14 cellular contexts compared by ENCODE assay signal in the genomic region with DNA sequence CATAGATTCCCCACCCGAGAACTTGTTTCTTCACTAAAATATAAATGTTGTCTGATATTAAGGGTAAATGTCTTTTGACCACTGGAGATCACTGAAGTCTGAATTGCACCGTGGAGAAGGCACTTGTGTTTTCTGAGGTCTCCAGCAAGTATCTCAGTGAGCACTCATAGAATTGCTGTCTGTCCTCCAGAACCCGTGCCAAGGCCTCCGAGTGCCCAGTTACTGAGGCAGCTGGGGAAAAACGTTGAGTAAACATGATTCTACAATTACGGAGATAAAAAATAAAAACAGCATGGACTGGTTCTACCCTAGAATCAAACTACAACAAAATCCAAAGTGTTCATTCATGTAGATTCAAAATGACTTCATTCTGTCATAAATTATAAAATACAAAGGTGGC.
DNase-seq lines count a peak whose midpoint lies in the region; ATAC-seq and TF ChIP-seq lines count a peak whose summit lies in the region.
"Had no signal": no experiment of that assay in that cellular context is flagged by ENCODE, and none has a peak within 500 bp of the region (broad histone marks: within the 10 kb centered on the region; RNA-seq: fewer than 3 reads in every experiment).

No MANE protein-coding gene starts in this region.

- no peak for DNase-seq in HCT116 (ENCODE audit: low read depth, low spot score)
- DNase-seq in activated T-helper 1 cell treated with anti-CD3 and anti-CD28 coated beads, Interleukin-12 subunit alpha, Interleukin-12 subunit beta, Interleukin-2, Interleukin-4 antibody, amounts not matched to agents 30 ng/mL and 10 ng/mL and 1 ng/mL, durations not matched to agents 14 hours and 24 hours and 36 hours (ENCODE audit: low spot score), result no peak
- DNase-seq in left ventricle myocardium inferior, result no peak
- DNase-seq in stimulated activated effector memory CD8-positive, alpha-beta T cell treated with anti-CD3 and anti-CD28 coated beads, Interleukin-12 subunit alpha, Interleukin-12 subunit beta, amount 100 ng/mL, for 72 hours (ENCODE audit: low spot score in 2 of 2), result no peak
- no peak for DNase-seq in activated CD4-positive, CD25-positive, alpha-beta regulatory T cell (lab: John Stamatoyannopoulos, UW)
- DNase-seq in UCSD-AML1 (lab: John Stamatoyannopoulos, UW; ENCODE audit: unreplicated experiment), result no peak
- DNase-seq in T-helper 9 cell, result no peak
- DNase-seq: activated CD8-positive, alpha-beta memory T cell treated with anti-CD3 and anti-CD28 coated beads, Interleukin-2, amount 50 U/mL, for 48 hours; effector memory CD8-positive, alpha-beta T cell; glutamatergic neuron; NCI-H1105 treated with DMSO at 0.1 percent for 48 hours; NCI-H510A treated with DMSO at 0.1 percent for 48 hours; stimulated activated CD4-positive, alpha-beta T cell treated with anti-CD3 and anti-CD28 coated beads, Interleukin-1b, Interleukin-23, amount 100 ng/mL, for 48 hours had no signal

- TF ChIP-seq RAD21 in HCT116 (IDR thresholded peaks at IDR 0.05; ENCODE audit: low read depth), result no peak

- CTCF ChIA-PET in HCT116 (lab: Charles Lee), result no interaction called here

- TF ChIP-seq POLR2A in HCT116 (IDR thresholded peaks at IDR 0.05; ENCODE audit: borderline replicate concordance, extremely low read depth, insufficient read depth, insufficient read length), result no peak

- no peaks in the 10 kb centered on the region for H4K20me1 ChIP-seq in HCT116 (ENCODE audit: insufficient read depth)

- no peaks in the 10 kb centered on the region for H3K9me2 ChIP-seq in HCT116 (ENCODE audit: insufficient read depth)

- H3K27me3 ChIP-seq in HCT116 (ENCODE audit: insufficient read depth, low read length) (no peaks in the 10 kb centered on the region), left ventricle myocardium inferior (ENCODE audit: low read depth) (no peaks in the 10 kb centered on the region)

- no peaks in the 10 kb centered on the region for H3K9me3 Mint-ChIP-seq in activated T-helper 1 cell treated with anti-CD3 and anti-CD28 coated beads, Interleukin-12 subunit alpha, Interleukin-12 subunit beta, Interleukin-2, Interleukin-4 antibody, amounts not matched to agents 30 ng/mL and 10 ng/mL and 1 ng/mL, durations not matched to agents 14 hours and 24 hours and 36 hours
- H3K9me3 Mint-ChIP-seq in stimulated activated effector memory CD8-positive, alpha-beta T cell treated with anti-CD3 and anti-CD28 coated beads, Interleukin-12 subunit alpha, Interleukin-12 subunit beta, amount 100 ng/mL, for 72 hours, result no peaks in the 10 kb centered on the region
- H3K9me3 Mint-ChIP-seq: effector memory CD8-positive, alpha-beta T cell had no signal

- H3K4me2 ChIP-seq in HCT116 (ENCODE audit: low read length), result no peak overlapping the region; the same call in 1 of the 2 replicates

- peak overlapping the region; percentile 7 for H3K27ac Mint-ChIP-seq in activated T-helper 1 cell treated with anti-CD3 and anti-CD28 coated beads, Interleukin-12 subunit alpha, Interleukin-12 subunit beta, Interleukin-2, Interleukin-4 antibody, amounts not matched to agents 30 ng/mL and 10 ng/mL and 1 ng/mL, durations not matched to agents 14 hours and 24 hours and 36 hours
- H3K27ac Mint-ChIP-seq in stimulated activated effector memory CD8-positive, alpha-beta T cell treated with anti-CD3 and anti-CD28 coated beads, Interleukin-12 subunit alpha, Interleukin-12 subunit beta, amount 100 ng/mL, for 72 hours, result peak overlapping the region; percentile 93

- H3K79me2 ChIP-seq in HCT116 (ENCODE audit: insufficient read depth, low read length), result no peaks in the 10 kb centered on the region

- H3K4me1 ChIP-seq in HCT116 (ENCODE audit: control insufficient read depth in 1 of 2, insufficient read depth in 2 of 2, low read length in 2 of 2), result peaks cover 15 to 28% of the 10 kb centered on the region in 2 experiments
- peaks cover 86% of the 10 kb centered on the region for H3K4me1 ChIP-seq in left ventricle myocardium inferior

- no peaks in the 10 kb centered on the region for H3K27me3 Mint-ChIP-seq in activated T-helper 1 cell treated with anti-CD3 and anti-CD28 coated beads, Interleukin-12 subunit alpha, Interleukin-12 subunit beta, Interleukin-2, Interleukin-4 antibody, amounts not matched to agents 30 ng/mL and 10 ng/mL and 1 ng/mL, durations not matched to agents 14 hours and 24 hours and 36 hours (ENCODE audit: insufficient read depth)
- H3K27me3 Mint-ChIP-seq: effector memory CD8-positive, alpha-beta T cell had no signal

- ATAC-seq in HCT116 (no peak), GM18867 (IDR thresholded peaks at IDR 0.05; ENCODE audit: unreplicated experiment) (no peak)
- no peak for ATAC-seq in stimulated activated effector memory CD8-positive, alpha-beta T cell treated with anti-CD3 and anti-CD28 coated beads, Interleukin-12 subunit alpha, Interleukin-12 subunit beta, amount 100 ng/mL, for 72 hours
- ATAC-seq: effector memory CD8-positive, alpha-beta T cell had no signal

- H3K9me3 ChIP-seq in HCT116 (ENCODE audit: control insufficient read depth in 1 of 2, insufficient read depth in 1 of 2, low read depth in 1 of 2, low read length in 2 of 2) (no peaks in the 10 kb centered on the region), left ventricle myocardium inferior (replicated peaks) (no peaks in the 10 kb centered on the region)

- TSS peak; percentile 53 for BruUV-seq in HCT116 (replicated peaks; lab: Mats Ljungman, UMichigan)

- no peak overlapping the region for H3K4me3 ChIP-seq in HCT116 (replicated peaks in 1 of 2; ENCODE audit: low read depth in 1 of 2, low read length in 2 of 2)
- peak overlapping the region; percentile 4 for H3K4me3 ChIP-seq in left ventricle myocardium inferior

- H3K9ac ChIP-seq in HCT116 (ENCODE audit: low read length), result no peak overlapping the region

- no peak overlapping the region for H2AFZ ChIP-seq in HCT116 (ENCODE audit: low read depth, low read length, poor library complexity, severe bottlenecking)

- H3K27ac ChIP-seq in HCT116 (ENCODE audit: low read depth, low read length), result no peak overlapping the region
- peak overlapping the region; percentile 89 for H3K27ac ChIP-seq in left ventricle myocardium inferior (replicated peaks)

- RAD21 ChIA-PET in HCT116 (lab: Charles Lee; ENCODE audit: low non-redundant PET in 1 of 2, low total read pairs in 2 of 2, uncharacterized antibody in 2 of 2, unreplicated experiment in 2 of 2), result no interaction called here

- peaks cover 23 to 42% of the 10 kb centered on the region in 2 experiments for H3K36me3 ChIP-seq in HCT116 (ENCODE audit: control insufficient read depth in 1 of 2, insufficient read depth in 2 of 2, low read length in 2 of 2)
- peaks cover 68% of the 10 kb centered on the region for H3K36me3 ChIP-seq in left ventricle myocardium inferior

- POLR2A ChIA-PET in HCT116 (lab: Charles Lee), result no interaction called here

- TF ChIP-seq CTCF in HCT116 (IDR thresholded peaks at IDR 0.05 in 2 of 3, conservative IDR thresholded peaks at IDR 0.05 in 1 of 3; ENCODE audit: borderline replicate concordance in 1 of 3, insufficient read depth in 1 of 3, low read depth in 2 of 3, low read length in 2 of 3), result no peak
- TF ChIP-seq CTCF in left ventricle myocardium inferior (IDR thresholded peaks at IDR 0.05; ENCODE audit: borderline replicate concordance), result no peak

- no peak overlapping the region for H3K4me3 Mint-ChIP-seq in activated T-helper 1 cell treated with anti-CD3 and anti-CD28 coated beads, Interleukin-12 subunit alpha, Interleukin-12 subunit beta, Interleukin-2, Interleukin-4 antibody, amounts not matched to agents 30 ng/mL and 10 ng/mL and 1 ng/mL, durations not matched to agents 14 hours and 24 hours and 36 hours
- H3K4me3 Mint-ChIP-seq in stimulated activated effector memory CD8-positive, alpha-beta T cell treated with anti-CD3 and anti-CD28 coated beads, Interleukin-12 subunit alpha, Interleukin-12 subunit beta, amount 100 ng/mL, for 72 hours, result no peak overlapping the region
- H3K4me3 Mint-ChIP-seq: effector memory CD8-positive, alpha-beta T cell had no signal

- intact Hi-C loops in HCT116 (cut with micrococcal nuclease), result no loop called here
- intact Hi-C loops in activated T-helper 1 cell treated with anti-CD3 and anti-CD28 coated beads, Interleukin-12 subunit alpha, Interleukin-12 subunit beta, Interleukin-2, Interleukin-4 antibody, amounts not matched to agents 30 ng/mL and 10 ng/mL and 1 ng/mL, durations not matched to agents 14 hours and 24 hours and 36 hours (cut with micrococcal nuclease), result no loop called here
- intact Hi-C loops in left ventricle myocardium inferior (cut with micrococcal nuclease), result no loop called here

- peaks cover 10% of the 10 kb centered on the region for H3K4me1 Mint-ChIP-seq in activated T-helper 1 cell treated with anti-CD3 and anti-CD28 coated beads, Interleukin-12 subunit alpha, Interleukin-12 subunit beta, Interleukin-2, Interleukin-4 antibody, amounts not matched to agents 30 ng/mL and 10 ng/mL and 1 ng/mL, durations not matched to agents 14 hours and 24 hours and 36 hours (ENCODE audit: low read depth)
- peaks cover 23% of the 10 kb centered on the region for H3K4me1 Mint-ChIP-seq in stimulated activated effector memory CD8-positive, alpha-beta T cell treated with anti-CD3 and anti-CD28 coated beads, Interleukin-12 subunit alpha, Interleukin-12 subunit beta, amount 100 ng/mL, for 72 hours

- peaks cover 33% of the 10 kb centered on the region for H3K36me3 Mint-ChIP-seq in activated T-helper 1 cell treated with anti-CD3 and anti-CD28 coated beads, Interleukin-12 subunit alpha, Interleukin-12 subunit beta, Interleukin-2, Interleukin-4 antibody, amounts not matched to agents 30 ng/mL and 10 ng/mL and 1 ng/mL, durations not matched to agents 14 hours and 24 hours and 36 hours (ENCODE audit: low read depth)
- H3K36me3 Mint-ChIP-seq in stimulated activated effector memory CD8-positive, alpha-beta T cell treated with anti-CD3 and anti-CD28 coated beads, Interleukin-12 subunit alpha, Interleukin-12 subunit beta, amount 100 ng/mL, for 72 hours, result peaks cover 96% of the 10 kb centered on the region

TF ChIP-seq in HCT116, 20 proteins besides CTCF, POLR2A, EP300 and RAD21:
- TF ChIP-seq SP1 (IDR thresholded peaks at IDR 0.05; ENCODE audit: low read depth), result no peak
TF ChIP-seq in HCT116: peak in this region for 0.
